1 cellular context compared by ENCODE assay signal in the genomic region with DNA sequence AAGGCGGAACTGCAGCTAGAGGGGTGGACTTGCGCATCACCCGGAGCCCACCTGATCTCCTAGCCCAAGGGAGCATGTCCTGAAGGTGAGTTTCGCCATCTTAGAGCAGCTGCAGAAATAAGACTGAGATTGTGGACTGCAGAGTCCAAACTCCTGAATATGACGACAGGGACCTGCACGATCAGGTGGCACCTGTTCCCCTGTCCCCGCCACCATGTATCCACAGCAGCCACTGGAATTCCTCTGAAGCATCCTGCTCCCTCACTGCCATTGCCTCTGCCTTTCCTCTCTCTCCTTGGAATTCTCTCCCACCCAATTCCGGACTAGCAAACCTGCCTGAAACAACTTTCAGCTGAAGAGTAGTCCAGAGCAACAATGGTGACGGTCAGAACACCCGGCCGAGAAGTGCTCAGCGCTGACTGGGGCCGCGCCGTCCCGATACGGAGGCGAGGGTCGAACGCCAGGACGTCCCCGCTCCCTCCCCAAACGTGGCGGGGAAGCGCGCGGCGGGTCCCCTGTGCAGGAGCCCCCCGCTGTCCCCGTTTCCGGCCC.
TF ChIP-seq lines count a peak whose summit lies in the region.

No MANE protein-coding gene starts in this region.

TF ChIP-seq in HepG2, 621 proteins besides CTCF, POLR2A, EP300 and RAD21 (continued from another document and continues in another):
- TF ChIP-seq, protein P1, sequence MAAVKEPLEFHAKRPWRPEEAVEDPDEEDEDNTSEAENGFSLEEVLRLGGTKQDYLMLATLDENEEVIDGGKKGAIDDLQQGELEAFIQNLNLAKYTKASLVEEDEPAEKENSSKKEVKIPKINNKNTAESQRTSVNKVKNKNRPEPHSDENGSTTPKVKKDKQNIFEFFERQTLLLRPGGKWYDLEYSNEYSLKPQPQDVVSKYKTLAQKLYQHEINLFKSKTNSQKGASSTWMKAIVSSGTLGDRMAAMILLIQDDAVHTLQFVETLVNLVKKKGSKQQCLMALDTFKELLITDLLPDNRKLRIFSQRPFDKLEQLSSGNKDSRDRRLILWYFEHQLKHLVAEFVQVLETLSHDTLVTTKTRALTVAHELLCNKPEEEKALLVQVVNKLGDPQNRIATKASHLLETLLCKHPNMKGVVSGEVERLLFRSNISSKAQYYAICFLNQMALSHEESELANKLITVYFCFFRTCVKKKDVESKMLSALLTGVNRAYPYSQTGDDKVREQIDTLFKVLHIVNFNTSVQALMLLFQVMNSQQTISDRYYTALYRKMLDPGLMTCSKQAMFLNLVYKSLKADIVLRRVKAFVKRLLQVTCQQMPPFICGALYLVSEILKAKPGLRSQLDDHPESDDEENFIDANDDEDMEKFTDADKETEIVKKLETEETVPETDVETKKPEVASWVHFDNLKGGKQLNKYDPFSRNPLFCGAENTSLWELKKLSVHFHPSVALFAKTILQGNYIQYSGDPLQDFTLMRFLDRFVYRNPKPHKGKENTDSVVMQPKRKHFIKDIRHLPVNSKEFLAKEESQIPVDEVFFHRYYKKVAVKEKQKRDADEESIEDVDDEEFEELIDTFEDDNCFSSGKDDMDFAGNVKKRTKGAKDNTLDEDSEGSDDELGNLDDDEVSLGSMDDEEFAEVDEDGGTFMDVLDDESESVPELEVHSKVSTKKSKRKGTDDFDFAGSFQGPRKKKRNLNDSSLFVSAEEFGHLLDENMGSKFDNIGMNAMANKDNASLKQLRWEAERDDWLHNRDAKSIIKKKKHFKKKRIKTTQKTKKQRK (IDR thresholded peaks at IDR 0.05; ENCODE audit: low read length): no peak
- TF ChIP-seq ZNF841 (CRISPR knock-in tag; IDR thresholded peaks at IDR 0.05; ENCODE audit: borderline replicate concordance) (no peak), NFATC3 (CRISPR knock-in tag; IDR thresholded peaks at IDR 0.05) (no peak), ZNF451 (CRISPR knock-in tag; IDR thresholded peaks at IDR 0.05) (no peak), MTF1 (CRISPR knock-in tag; IDR thresholded peaks at IDR 0.05) (no peak), XBP1 (CRISPR knock-in tag; IDR thresholded peaks at IDR 0.05) (no peak), EED (CRISPR knock-in tag; IDR thresholded peaks at IDR 0.05) (no peak), MEF2D (CRISPR knock-in tag; IDR thresholded peaks at IDR 0.05) (no peak), TCF7L2 (IDR thresholded peaks at IDR 0.05; ENCODE audit: low read depth, low read length) (no peak), MED1 (CRISPR knock-in tag; IDR thresholded peaks at IDR 0.05) (no peak), SYNCRIP (IDR thresholded peaks at IDR 0.05; ENCODE audit: insufficient read depth, low read depth, low read length) (no peak), HHEX (CRISPR knock-in tag; IDR thresholded peaks at IDR 0.05) (no peak), SATB2 (CRISPR knock-in tag; IDR thresholded peaks at IDR 0.05) (no peak; the same call in 1 of the 2 replicates), STAT5B (CRISPR knock-in tag; IDR thresholded peaks at IDR 0.05) (no peak), CREB1 (IDR thresholded peaks at IDR 0.05) (no peak), CREB1 (CRISPR knock-in tag; IDR thresholded peaks at IDR 0.05) (no peak), NCOA1 (CRISPR knock-in tag; IDR thresholded peaks at IDR 0.05) (no peak), HES4 (CRISPR knock-in tag; IDR thresholded peaks at IDR 0.05; ENCODE audit: borderline replicate concordance) (peak; percentile 43), ZNF446 (CRISPR knock-in tag; IDR thresholded peaks at IDR 0.05) (peak; percentile 88; the same call in 1 of the 2 replicates), GFI1 (CRISPR knock-in tag; IDR thresholded peaks at IDR 0.05; ENCODE audit: borderline replicate concordance) (peak; percentile 67; the same call in 1 of the 2 replicates), ISX (CRISPR knock-in tag; conservative IDR thresholded peaks at IDR 0.05) (0 out of 2 replicates have a peak, but pooled peaks have one; percentile 27), AGO2 (optimal IDR thresholded peaks at IDR 0.05; ENCODE audit: low read depth, low read length) (no peak), KDM2A (CRISPR knock-in tag; IDR thresholded peaks at IDR 0.05; ENCODE audit: borderline replicate concordance, low read depth) (no peak; the same call in 1 of the 2 replicates), GLI4 (CRISPR knock-in tag; IDR thresholded peaks at IDR 0.05; ENCODE audit: borderline replicate concordance) (no peak), ZNF441 (CRISPR knock-in tag; IDR thresholded peaks at IDR 0.05; ENCODE audit: borderline replicate concordance) (no peak), ZNF772 (CRISPR knock-in tag; IDR thresholded peaks at IDR 0.05) (no peak), ZNF331 (CRISPR knock-in tag; IDR thresholded peaks at IDR 0.05) (no peak), ZNF619 (CRISPR knock-in tag; IDR thresholded peaks at IDR 0.05) (no peak), SP1 (IDR thresholded peaks at IDR 0.05) (no peak), SP1 (CRISPR knock-in tag; IDR thresholded peaks at IDR 0.05) (no peak), SAP130 (CRISPR knock-in tag; IDR thresholded peaks at IDR 0.05; ENCODE audit: low read depth) (no peak), RFXAP (CRISPR knock-in tag; IDR thresholded peaks at IDR 0.05; ENCODE audit: borderline replicate concordance) (no peak)
- TF ChIP-seq, protein P2, sequence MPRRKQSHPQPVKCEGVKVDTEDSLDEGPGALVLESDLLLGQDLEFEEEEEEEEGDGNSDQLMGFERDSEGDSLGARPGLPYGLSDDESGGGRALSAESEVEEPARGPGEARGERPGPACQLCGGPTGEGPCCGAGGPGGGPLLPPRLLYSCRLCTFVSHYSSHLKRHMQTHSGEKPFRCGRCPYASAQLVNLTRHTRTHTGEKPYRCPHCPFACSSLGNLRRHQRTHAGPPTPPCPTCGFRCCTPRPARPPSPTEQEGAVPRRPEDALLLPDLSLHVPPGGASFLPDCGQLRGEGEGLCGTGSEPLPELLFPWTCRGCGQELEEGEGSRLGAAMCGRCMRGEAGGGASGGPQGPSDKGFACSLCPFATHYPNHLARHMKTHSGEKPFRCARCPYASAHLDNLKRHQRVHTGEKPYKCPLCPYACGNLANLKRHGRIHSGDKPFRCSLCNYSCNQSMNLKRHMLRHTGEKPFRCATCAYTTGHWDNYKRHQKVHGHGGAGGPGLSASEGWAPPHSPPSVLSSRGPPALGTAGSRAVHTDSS (CRISPR knock-in tag; conservative IDR thresholded peaks at IDR 0.05): no peak
- TF ChIP-seq, protein P3, sequence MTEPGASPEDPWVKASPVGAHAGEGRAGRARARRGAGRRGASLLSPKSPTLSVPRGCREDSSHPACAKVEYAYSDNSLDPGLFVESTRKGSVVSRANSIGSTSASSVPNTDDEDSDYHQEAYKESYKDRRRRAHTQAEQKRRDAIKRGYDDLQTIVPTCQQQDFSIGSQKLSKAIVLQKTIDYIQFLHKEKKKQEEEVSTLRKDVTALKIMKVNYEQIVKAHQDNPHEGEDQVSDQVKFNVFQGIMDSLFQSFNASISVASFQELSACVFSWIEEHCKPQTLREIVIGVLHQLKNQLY (CRISPR knock-in tag; IDR thresholded peaks at IDR 0.05): no peak
- TF ChIP-seq, protein P4, sequence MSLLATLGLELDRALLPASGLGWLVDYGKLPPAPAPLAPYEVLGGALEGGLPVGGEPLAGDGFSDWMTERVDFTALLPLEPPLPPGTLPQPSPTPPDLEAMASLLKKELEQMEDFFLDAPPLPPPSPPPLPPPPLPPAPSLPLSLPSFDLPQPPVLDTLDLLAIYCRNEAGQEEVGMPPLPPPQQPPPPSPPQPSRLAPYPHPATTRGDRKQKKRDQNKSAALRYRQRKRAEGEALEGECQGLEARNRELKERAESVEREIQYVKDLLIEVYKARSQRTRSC (CRISPR knock-in tag; IDR thresholded peaks at IDR 0.05; ENCODE audit: low read depth): no peak
- TF ChIP-seq, protein P5, sequence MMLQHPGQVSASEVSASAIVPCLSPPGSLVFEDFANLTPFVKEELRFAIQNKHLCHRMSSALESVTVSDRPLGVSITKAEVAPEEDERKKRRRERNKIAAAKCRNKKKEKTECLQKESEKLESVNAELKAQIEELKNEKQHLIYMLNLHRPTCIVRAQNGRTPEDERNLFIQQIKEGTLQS (CRISPR knock-in tag; IDR thresholded peaks at IDR 0.05): no peak
- TF ChIP-seq, protein P6, sequence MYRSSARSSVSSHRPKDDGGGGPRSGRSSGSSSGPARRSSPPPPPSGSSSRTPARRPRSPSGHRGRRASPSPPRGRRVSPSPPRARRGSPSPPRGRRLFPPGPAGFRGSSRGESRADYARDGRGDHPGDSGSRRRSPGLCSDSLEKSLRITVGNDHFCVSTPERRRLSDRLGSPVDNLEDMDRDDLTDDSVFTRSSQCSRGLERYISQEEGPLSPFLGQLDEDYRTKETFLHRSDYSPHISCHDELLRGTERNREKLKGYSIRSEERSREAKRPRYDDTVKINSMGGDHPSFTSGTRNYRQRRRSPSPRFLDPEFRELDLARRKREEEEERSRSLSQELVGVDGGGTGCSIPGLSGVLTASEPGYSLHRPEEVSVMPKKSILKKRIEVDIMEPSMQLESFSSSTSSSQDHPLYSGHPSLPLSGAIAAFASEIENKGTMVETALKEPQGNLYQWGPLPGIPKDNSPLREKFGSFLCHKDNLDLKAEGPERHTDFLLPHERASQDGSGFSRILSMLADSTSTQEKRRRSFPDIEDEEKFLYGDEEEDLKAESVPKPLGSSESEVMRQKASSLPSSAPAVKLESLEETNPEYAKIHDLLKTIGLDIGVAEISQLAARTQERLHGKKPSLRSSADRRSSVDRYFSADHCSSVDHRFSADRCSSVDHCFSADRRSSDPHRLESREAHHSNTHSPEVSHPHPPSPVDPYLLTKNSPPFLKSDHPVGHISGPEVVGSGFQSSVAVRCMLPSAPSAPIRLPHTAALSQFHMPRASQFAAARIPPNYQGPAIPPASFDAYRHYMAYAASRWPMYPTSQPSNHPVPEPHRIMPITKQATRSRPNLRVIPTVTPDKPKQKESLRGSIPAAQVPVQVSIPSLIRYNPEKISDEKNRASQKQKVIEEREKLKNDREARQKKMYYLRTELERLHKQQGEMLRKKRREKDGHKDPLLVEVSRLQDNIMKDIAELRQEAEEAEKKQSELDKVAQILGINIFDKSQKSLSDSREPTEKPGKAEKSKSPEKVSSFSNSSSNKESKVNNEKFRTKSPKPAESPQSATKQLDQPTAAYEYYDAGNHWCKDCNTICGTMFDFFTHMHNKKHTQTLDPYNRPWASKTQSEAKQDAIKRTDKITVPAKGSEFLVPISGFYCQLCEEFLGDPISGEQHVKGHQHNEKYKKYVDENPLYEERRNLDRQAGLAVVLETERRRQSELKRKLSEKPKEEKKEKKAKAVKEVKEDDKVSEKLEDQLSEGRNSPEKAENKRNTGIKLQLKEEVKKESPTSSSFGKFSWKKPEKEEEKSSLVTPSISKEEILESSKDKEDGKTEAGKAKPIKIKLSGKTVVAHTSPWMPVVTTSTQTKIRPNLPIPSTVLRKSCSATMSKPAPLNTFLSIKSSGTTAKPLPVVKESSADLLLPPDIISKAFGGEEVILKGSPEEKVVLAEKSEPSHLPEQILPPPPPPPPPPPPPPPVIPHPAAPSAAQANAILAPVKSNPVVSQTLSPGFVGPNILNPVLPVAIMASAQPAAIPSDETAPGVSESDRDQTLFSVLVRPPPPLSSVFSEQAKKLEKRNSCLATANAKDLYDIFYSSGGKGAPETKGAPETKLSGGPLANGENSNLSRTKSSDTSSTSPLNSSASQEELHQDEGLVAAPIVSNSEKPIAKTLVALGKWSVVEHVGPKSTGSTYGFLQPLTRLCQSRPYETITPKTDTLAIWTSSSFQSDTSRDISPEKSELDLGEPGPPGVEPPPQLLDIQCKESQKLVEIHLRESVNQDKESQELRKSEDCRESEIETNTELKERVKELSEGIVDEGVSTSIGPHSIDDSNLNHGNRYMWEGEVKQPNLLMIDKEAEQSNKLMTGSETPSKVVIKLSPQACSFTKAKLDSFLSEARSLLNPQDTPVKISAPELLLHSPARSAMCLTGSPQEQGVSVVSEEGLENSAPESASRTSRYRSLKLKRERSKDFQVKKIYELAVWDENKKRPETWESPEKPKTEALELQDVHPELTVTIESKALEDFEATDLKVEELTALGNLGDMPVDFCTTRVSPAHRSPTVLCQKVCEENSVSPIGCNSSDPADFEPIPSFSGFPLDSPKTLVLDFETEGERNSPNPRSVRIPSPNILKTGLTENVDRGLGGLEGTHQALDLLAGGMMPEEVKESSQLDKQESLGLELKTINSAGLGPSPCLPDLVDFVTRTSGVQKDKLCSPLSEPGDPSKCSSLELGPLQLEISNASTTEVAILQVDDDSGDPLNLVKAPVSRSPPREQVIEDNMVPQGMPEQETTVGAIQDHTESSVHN (CRISPR knock-in tag; IDR thresholded peaks at IDR 0.05): no peak
- TF ChIP-seq, protein P7, sequence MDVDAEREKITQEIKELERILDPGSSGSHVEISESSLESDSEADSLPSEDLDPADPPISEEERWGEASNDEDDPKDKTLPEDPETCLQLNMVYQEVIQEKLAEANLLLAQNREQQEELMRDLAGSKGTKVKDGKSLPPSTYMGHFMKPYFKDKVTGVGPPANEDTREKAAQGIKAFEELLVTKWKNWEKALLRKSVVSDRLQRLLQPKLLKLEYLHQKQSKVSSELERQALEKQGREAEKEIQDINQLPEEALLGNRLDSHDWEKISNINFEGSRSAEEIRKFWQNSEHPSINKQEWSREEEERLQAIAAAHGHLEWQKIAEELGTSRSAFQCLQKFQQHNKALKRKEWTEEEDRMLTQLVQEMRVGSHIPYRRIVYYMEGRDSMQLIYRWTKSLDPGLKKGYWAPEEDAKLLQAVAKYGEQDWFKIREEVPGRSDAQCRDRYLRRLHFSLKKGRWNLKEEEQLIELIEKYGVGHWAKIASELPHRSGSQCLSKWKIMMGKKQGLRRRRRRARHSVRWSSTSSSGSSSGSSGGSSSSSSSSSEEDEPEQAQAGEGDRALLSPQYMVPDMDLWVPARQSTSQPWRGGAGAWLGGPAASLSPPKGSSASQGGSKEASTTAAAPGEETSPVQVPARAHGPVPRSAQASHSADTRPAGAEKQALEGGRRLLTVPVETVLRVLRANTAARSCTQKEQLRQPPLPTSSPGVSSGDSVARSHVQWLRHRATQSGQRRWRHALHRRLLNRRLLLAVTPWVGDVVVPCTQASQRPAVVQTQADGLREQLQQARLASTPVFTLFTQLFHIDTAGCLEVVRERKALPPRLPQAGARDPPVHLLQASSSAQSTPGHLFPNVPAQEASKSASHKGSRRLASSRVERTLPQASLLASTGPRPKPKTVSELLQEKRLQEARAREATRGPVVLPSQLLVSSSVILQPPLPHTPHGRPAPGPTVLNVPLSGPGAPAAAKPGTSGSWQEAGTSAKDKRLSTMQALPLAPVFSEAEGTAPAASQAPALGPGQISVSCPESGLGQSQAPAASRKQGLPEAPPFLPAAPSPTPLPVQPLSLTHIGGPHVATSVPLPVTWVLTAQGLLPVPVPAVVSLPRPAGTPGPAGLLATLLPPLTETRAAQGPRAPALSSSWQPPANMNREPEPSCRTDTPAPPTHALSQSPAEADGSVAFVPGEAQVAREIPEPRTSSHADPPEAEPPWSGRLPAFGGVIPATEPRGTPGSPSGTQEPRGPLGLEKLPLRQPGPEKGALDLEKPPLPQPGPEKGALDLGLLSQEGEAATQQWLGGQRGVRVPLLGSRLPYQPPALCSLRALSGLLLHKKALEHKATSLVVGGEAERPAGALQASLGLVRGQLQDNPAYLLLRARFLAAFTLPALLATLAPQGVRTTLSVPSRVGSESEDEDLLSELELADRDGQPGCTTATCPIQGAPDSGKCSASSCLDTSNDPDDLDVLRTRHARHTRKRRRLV (CRISPR knock-in tag; IDR thresholded peaks at IDR 0.05): no peak
- TF ChIP-seq, protein P8, sequence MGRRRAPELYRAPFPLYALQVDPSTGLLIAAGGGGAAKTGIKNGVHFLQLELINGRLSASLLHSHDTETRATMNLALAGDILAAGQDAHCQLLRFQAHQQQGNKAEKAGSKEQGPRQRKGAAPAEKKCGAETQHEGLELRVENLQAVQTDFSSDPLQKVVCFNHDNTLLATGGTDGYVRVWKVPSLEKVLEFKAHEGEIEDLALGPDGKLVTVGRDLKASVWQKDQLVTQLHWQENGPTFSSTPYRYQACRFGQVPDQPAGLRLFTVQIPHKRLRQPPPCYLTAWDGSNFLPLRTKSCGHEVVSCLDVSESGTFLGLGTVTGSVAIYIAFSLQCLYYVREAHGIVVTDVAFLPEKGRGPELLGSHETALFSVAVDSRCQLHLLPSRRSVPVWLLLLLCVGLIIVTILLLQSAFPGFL (CRISPR knock-in tag; IDR thresholded peaks at IDR 0.05): no peak
